ENCODE assay signal across 1 cellular context in genomic region chr9:137087409-137087925, GRCh38.
TF ChIP-seq lines count a peak whose summit lies in the region.

No MANE protein-coding gene starts in this region.

TF ChIP-seq in HepG2, 621 proteins besides CTCF, POLR2A, EP300 and RAD21:
- TF ChIP-seq ZBTB38 (CRISPR knock-in tag; IDR thresholded peaks at IDR 0.05) (0 out of 2 replicates have a peak, but pooled peaks have one; percentile 9), ZNF883 (CRISPR knock-in tag; IDR thresholded peaks at IDR 0.05; ENCODE audit: not compliant biosample characterization) (no peak), ZNF235 (CRISPR knock-in tag; IDR thresholded peaks at IDR 0.05; ENCODE audit: borderline replicate concordance) (0 out of 2 replicates have a peak, but pooled peaks have one; percentile 2), MTERF4 (CRISPR knock-in tag; IDR thresholded peaks at IDR 0.05) (peak; percentile 4; the same call in 1 of the 2 replicates), ZNF331 (CRISPR knock-in tag; IDR thresholded peaks at IDR 0.05) (no peak), TSC22D2 (CRISPR knock-in tag; IDR thresholded peaks at IDR 0.05; ENCODE audit: borderline replicate concordance) (no peak), PRDM15 (CRISPR knock-in tag; IDR thresholded peaks at IDR 0.05) (no peak), HES4 (CRISPR knock-in tag; IDR thresholded peaks at IDR 0.05; ENCODE audit: borderline replicate concordance) (peak; percentile 4; the same call in 1 of the 2 replicates), ZC3H4 (CRISPR knock-in tag; IDR thresholded peaks at IDR 0.05; ENCODE audit: borderline replicate concordance) (no peak), ZNF7 (CRISPR knock-in tag; IDR thresholded peaks at IDR 0.05) (no peak)
